ENCODE assay signal across 18 cellular contexts in genomic region chr18:67669993-67670671, GRCh38.
A peak's percentile ranks its signal among the peaks of the same experiment; 100 is the strongest.
DNase-seq lines count a peak whose midpoint lies in the region; ATAC-seq and TF ChIP-seq lines count a peak whose summit lies in the region.
"Had no signal": no experiment of that assay in that cellular context is flagged by ENCODE, and none has a peak within 500 bp of the region (broad histone marks: within the 10 kb centered on the region; RNA-seq: fewer than 3 reads in every experiment).

No MANE protein-coding gene starts in this region.

- no peaks in the 10 kb centered on the region for H3K79me1 ChIP-seq in trophoblast cell (ENCODE audit: low read length)

- H3K14ac ChIP-seq in trophoblast cell (ENCODE audit: low read length) = no peak overlapping the region

- in situ Hi-C loops in gastrocnemius medialis (cut with MboI; ENCODE audit: low sequenced_read_pairs in 4 of 4) = no loop called here

- 90% methylated on average over 4 of the region's 4 CpGs for WGBS in SK-N-SH (ENCODE audit: low lambda C conversion rate)
- WGBS in trophoblast cell (ENCODE audit: extremely low coverage, insufficient coverage, insufficient read length) = no CpG with 5 or more reads among the region's 4 CpGs

- DNase-seq in ELR (ENCODE audit: low read depth) (peak; percentile 90), SK-N-SH (no peak), epithelial cell of esophagus (ENCODE audit: low read depth) (peak; percentile 57), trophoblast cell (peak; percentile 0 to 66), T-helper 9 cell (no peak), NCI-H1092 treated with DMSO at 0.1 percent for 48 hours (lab: John Stamatoyannopoulos, UW) (no peak), gastrocnemius medialis (no peak), SW480 (ENCODE audit: low spot score) (no peak)
- DNase-seq: activated CD8-positive, alpha-beta memory T cell treated with anti-CD3 and anti-CD28 coated beads, Interleukin-2, amount 50 U/mL, for 4 hours; activated naive CD4-positive, alpha-beta T cell; CD4-positive, CD25-positive, alpha-beta regulatory T cell; central memory CD4-positive, alpha-beta T cell; glutamatergic neuron; GOT3; NCI-H2107; RPMI8226; T-helper 2 cell; testis had no signal

- H3K36me3 ChIP-seq in SK-N-SH (replicated peaks in 1 of 2; ENCODE audit: control insufficient read depth in 1 of 2, insufficient read depth in 2 of 2, low read length in 1 of 2) = no peaks in the 10 kb centered on the region
- H3K36me3 ChIP-seq in trophoblast cell (ENCODE audit: control insufficient read depth in 1 of 2, insufficient read depth in 2 of 2, low read length in 2 of 2) = no peaks in the 10 kb centered on the region
- no peaks in the 10 kb centered on the region for H3K36me3 ChIP-seq in gastrocnemius medialis

- no peak for TF ChIP-seq POLR2A in gastrocnemius medialis (IDR thresholded peaks at IDR 0.05)

- no peak overlapping the region for H3K4me2 ChIP-seq in SK-N-SH
- no peak overlapping the region for H3K4me2 ChIP-seq in trophoblast cell (ENCODE audit: low read length)

- POLR2A ChIA-PET in SK-N-SH (lab: Yijun Ruan, JAX) = no interaction called here

- no peaks in the 10 kb centered on the region for H3K9me3 ChIP-seq in SK-N-SH
- no peaks in the 10 kb centered on the region for H3K9me3 ChIP-seq in trophoblast cell (ENCODE audit: insufficient read depth, low read depth, low read length)
- no peaks in the 10 kb centered on the region for H3K9me3 ChIP-seq in gastrocnemius medialis
- H3K9me3 ChIP-seq: testis had no signal

- no peak overlapping the region for H4K12ac ChIP-seq in trophoblast cell (ENCODE audit: low read depth, low read length)

- H3K18ac ChIP-seq in trophoblast cell (ENCODE audit: low read length) = no peak overlapping the region

- no peak for ATAC-seq in gastrocnemius medialis

- intact Hi-C loops in gastrocnemius medialis (cut with DNase I; ENCODE audit: low total_unique reads) = no loop called here

- H2AK5ac ChIP-seq in trophoblast cell (ENCODE audit: low read length) = no peak overlapping the region

- H2BK5ac ChIP-seq in trophoblast cell (ENCODE audit: low read depth, low read length, poor library complexity) = no peak overlapping the region

- H3K27ac ChIP-seq in SK-N-SH (ENCODE audit: low read depth in 2 of 2, low read length in 1 of 2) (no peak overlapping the region), trophoblast cell (ENCODE audit: low read depth, low read length) (no peak overlapping the region), gastrocnemius medialis (no peak overlapping the region)
- H3K27ac ChIP-seq: testis had no signal

- no peak for TF ChIP-seq EP300 in SK-N-SH (IDR thresholded peaks at IDR 0.05; ENCODE audit: borderline replicate concordance in 1 of 2, low read depth in 1 of 2, low read length in 1 of 2)

- H4K20me1 ChIP-seq in SK-N-SH (ENCODE audit: insufficient read depth) = no peaks in the 10 kb centered on the region

- CTCF ChIA-PET in SK-N-SH (lab: Yijun Ruan, JAX) = no interaction called here

- TF ChIP-seq CTCF in SK-N-SH (IDR thresholded peaks at IDR 0.05) (no peak), epithelial cell of esophagus (IDR thresholded peaks at IDR 0.05; ENCODE audit: insufficient read depth, low read depth, low read length, missing control alignments) (no peak), gastrocnemius medialis (IDR thresholded peaks at IDR 0.05 in 4 of 5, conservative IDR thresholded peaks at IDR 0.05 in 1 of 5) (no peak)

- no peak overlapping the region for H4K8ac ChIP-seq in trophoblast cell (ENCODE audit: low read depth, low read length)

- TF ChIP-seq RAD21 in SK-N-SH (IDR thresholded peaks at IDR 0.05; ENCODE audit: low read length) = no peak

- H2AFZ ChIP-seq in SK-N-SH (ENCODE audit: low read depth) (no peak overlapping the region), trophoblast cell (ENCODE audit: insufficient read depth, low read length, poor library complexity) (no peak overlapping the region)

- H3K9ac ChIP-seq in SK-N-SH = no peak overlapping the region
- H3K9ac ChIP-seq in trophoblast cell (ENCODE audit: low read length) = no peak overlapping the region

- H3K9me2 ChIP-seq in SK-N-SH = no peaks in the 10 kb centered on the region

- H3K4me1 ChIP-seq in SK-N-SH (ENCODE audit: control insufficient read depth in 1 of 2, insufficient read depth in 2 of 2, low read depth in 1 of 2, low read length in 1 of 2) (no peaks in the 10 kb centered on the region; a peak in 1 of 4 replicates), trophoblast cell (ENCODE audit: control insufficient read depth in 1 of 2, insufficient read depth in 2 of 2, low read length in 2 of 2) (no peaks in the 10 kb centered on the region), gastrocnemius medialis (no peaks in the 10 kb centered on the region)
- H3K4me1 ChIP-seq: testis had no signal

- H4K91ac ChIP-seq in trophoblast cell (ENCODE audit: low read depth, low read length) = no peak overlapping the region

- no peaks in the 10 kb centered on the region for H3F3A ChIP-seq in SK-N-SH (replicated peaks; ENCODE audit: insufficient read depth)

- H2BK120ac ChIP-seq in trophoblast cell (ENCODE audit: insufficient read depth, low read length, poor library complexity) = no peak overlapping the region

- no peak overlapping the region for H3K4ac ChIP-seq in trophoblast cell (ENCODE audit: low read depth, low read length)

- H3K4me3 ChIP-seq in SK-N-SH (ENCODE audit: low read depth in 2 of 2, low read length in 1 of 2) (no peak overlapping the region), epithelial cell of esophagus (ENCODE audit: low read length) (no peak overlapping the region), trophoblast cell (ENCODE audit: low read depth, low read length) (no peak overlapping the region), gastrocnemius medialis (no peak overlapping the region)
- H3K4me3 ChIP-seq: testis had no signal

- no peak overlapping the region for H3K23ac ChIP-seq in trophoblast cell (ENCODE audit: low read length)

- H3K27me3 ChIP-seq in SK-N-SH (ENCODE audit: insufficient read depth) = no peaks in the 10 kb centered on the region
- no peaks in the 10 kb centered on the region for H3K27me3 ChIP-seq in trophoblast cell (ENCODE audit: insufficient read depth, low read length)
- no peaks in the 10 kb centered on the region for H3K27me3 ChIP-seq in gastrocnemius medialis
- H3K27me3 ChIP-seq: testis had no signal

- H3K79me2 ChIP-seq in SK-N-SH (ENCODE audit: insufficient read depth) = no peaks in the 10 kb centered on the region
- H3K79me2 ChIP-seq in trophoblast cell (ENCODE audit: control insufficient read depth, insufficient read depth, low read length, poor library complexity) = no peaks in the 10 kb centered on the region

- no peak overlapping the region for H2BK12ac ChIP-seq in trophoblast cell (ENCODE audit: low read length)

TF ChIP-seq in SK-N-SH, 30 proteins besides CTCF, POLR2A, EP300 and RAD21:
- no peak for TF ChIP-seq USF2 (IDR thresholded peaks at IDR 0.05; ENCODE audit: borderline replicate concordance, low read depth, low read length)
- no peak for TF ChIP-seq TAF1 (IDR thresholded peaks at IDR 0.05; ENCODE audit: borderline replicate concordance, low read depth, low read length)
- TF ChIP-seq TCF12 (IDR thresholded peaks at IDR 0.05) = peak; percentile 18; the same call in 1 of the 2 replicates
- TF ChIP-seq ZBTB33 (IDR thresholded peaks at IDR 0.05; ENCODE audit: borderline replicate concordance, low read depth) = no peak

Comparison
In these comparisons a context has a peak if more than half of its experiments do, and no peak if none do; other contexts are left out.
1. DNase-seq: peak in ELR (single experiment), epithelial cell of esophagus (single experiment) and trophoblast cell (2 of 2); none in SK-N-SH (single experiment), T-helper 9 cell (single experiment), NCI-H1092 treated with DMSO at 0.1 percent for 48 hours (single experiment), gastrocnemius medialis (0 of 2) and SW480 (single experiment).